In the genomic region with DNA sequence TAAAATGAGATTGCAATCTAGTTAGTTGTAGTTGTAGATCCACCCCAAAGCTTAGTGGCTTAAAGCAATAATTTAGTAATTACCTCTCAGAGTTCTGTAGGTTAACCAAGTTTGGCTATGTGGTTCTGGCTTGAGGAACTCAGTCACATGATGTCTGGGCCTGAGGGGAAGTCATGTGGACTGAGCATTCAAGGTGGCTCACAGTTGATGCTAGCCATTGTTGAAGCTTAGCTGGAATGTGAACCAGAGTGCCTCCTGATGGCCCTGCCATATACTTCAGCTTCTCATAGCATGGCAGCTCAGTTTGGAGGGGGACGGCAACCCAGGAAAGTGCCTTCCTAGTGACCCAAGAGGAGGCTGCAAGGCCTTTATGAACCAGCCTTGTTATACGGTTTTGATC, we compare ENCODE assay signal across 18 cellular contexts.
DNase-seq lines count a peak whose midpoint lies in the region; ATAC-seq and TF ChIP-seq lines count a peak whose summit lies in the region.
"Had no signal": no experiment of that assay in that cellular context is flagged by ENCODE, and none has a peak within 500 bp of the region (broad histone marks: within the 10 kb centered on the region; RNA-seq: fewer than 3 reads in every experiment).

No MANE protein-coding gene starts in this region.

- DNase-seq in NCI-H82 (lab: John Stamatoyannopoulos, UW) (peak; percentile 31), NCI-H82 treated with DMSO at 0.1 percent for 48 hours (lab: John Stamatoyannopoulos, UW; ENCODE audit: unreplicated experiment) (no peak), WTC11 (ENCODE audit: low spot score) (peak; percentile 16), islet precursor cell (peak; percentile 53)
- DNase-seq: AML-193; C1 segment of cervical spinal cord; CD8-positive, alpha-beta T cell; DND-41; NCI-H2029 treated with DMSO at 0.1 percent for 48 hours; NCI-H2171 treated with DMSO at 0.1 percent for 48 hours; NCI-H446 treated with DMSO at 0.1 percent for 48 hours; NCI-H526 treated with DMSO at 0.1 percent for 48 hours; Peyer's patch; SJCRH30; T-helper 1 cell had no signal

- no peak overlapping the region for H3K27ac Mint-ChIP-seq in WTC11
- H3K27ac Mint-ChIP-seq: CD8-positive, alpha-beta T cell had no signal

- no peaks in the 10 kb centered on the region for H3K36me3 Mint-ChIP-seq in WTC11
- H3K36me3 Mint-ChIP-seq: CD8-positive, alpha-beta T cell had no signal

- peak; percentile 95 for ATAC-seq in WTC11
- no peak for ATAC-seq in HG03196 (IDR thresholded peaks at IDR 0.05; ENCODE audit: unreplicated experiment)
- ATAC-seq in GM19397 (IDR thresholded peaks at IDR 0.05; ENCODE audit: unreplicated experiment) = no peak
- ATAC-seq in GM21526 (IDR thresholded peaks at IDR 0.05; ENCODE audit: low FRiP score, unreplicated experiment) = no peak
- ATAC-seq: CD8-positive, alpha-beta T cell had no signal

- TF ChIP-seq CTCF in WTC11 (IDR thresholded peaks at IDR 0.05) = no peak

- peaks cover 11% of the 10 kb centered on the region for H3K4me1 Mint-ChIP-seq in WTC11

- POLR2A ChIA-PET in WTC11 (lab: Charles Lee) = no interaction called here

- peaks cover 12% of the 10 kb centered on the region for H3K9me3 Mint-ChIP-seq in WTC11

- CTCF ChIA-PET in WTC11 (lab: Charles Lee) = interaction anchor here (1.0 to 1.3 kb wide), 2 partner anchors 14 to 207 kb away, joined by 3 to 4 read pairs; no protein-coding TSS in a partner anchor

- H3K27me3 Mint-ChIP-seq in WTC11 (ENCODE audit: low read depth) = no peaks in the 10 kb centered on the region

- no peak overlapping the region for H3K4me3 Mint-ChIP-seq in WTC11
- H3K4me3 Mint-ChIP-seq: CD8-positive, alpha-beta T cell had no signal

TF ChIP-seq in WTC11, 78 proteins besides CTCF, POLR2A, EP300 and RAD21:
- TF ChIP-seq, protein P1, sequence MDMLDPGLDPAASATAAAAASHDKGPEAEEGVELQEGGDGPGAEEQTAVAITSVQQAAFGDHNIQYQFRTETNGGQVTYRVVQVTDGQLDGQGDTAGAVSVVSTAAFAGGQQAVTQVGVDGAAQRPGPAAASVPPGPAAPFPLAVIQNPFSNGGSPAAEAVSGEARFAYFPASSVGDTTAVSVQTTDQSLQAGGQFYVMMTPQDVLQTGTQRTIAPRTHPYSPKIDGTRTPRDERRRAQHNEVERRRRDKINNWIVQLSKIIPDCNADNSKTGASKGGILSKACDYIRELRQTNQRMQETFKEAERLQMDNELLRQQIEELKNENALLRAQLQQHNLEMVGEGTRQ (CRISPR knock-in tag; IDR thresholded peaks at IDR 0.05) = peak; percentile 73
- TF ChIP-seq, protein P2, sequence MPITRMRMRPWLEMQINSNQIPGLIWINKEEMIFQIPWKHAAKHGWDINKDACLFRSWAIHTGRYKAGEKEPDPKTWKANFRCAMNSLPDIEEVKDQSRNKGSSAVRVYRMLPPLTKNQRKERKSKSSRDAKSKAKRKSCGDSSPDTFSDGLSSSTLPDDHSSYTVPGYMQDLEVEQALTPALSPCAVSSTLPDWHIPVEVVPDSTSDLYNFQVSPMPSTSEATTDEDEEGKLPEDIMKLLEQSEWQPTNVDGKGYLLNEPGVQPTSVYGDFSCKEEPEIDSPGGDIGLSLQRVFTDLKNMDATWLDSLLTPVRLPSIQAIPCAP (CRISPR knock-in tag; IDR thresholded peaks at IDR 0.05) = no peak
- no peak for TF ChIP-seq FOXK1 (CRISPR knock-in tag; IDR thresholded peaks at IDR 0.05)
- TF ChIP-seq GRHL2 (CRISPR knock-in tag; IDR thresholded peaks at IDR 0.05; ENCODE audit: insufficient replicate concordance, severe bottlenecking) = no peak
